1 cellular context compared by ENCODE assay signal in the genomic region with DNA sequence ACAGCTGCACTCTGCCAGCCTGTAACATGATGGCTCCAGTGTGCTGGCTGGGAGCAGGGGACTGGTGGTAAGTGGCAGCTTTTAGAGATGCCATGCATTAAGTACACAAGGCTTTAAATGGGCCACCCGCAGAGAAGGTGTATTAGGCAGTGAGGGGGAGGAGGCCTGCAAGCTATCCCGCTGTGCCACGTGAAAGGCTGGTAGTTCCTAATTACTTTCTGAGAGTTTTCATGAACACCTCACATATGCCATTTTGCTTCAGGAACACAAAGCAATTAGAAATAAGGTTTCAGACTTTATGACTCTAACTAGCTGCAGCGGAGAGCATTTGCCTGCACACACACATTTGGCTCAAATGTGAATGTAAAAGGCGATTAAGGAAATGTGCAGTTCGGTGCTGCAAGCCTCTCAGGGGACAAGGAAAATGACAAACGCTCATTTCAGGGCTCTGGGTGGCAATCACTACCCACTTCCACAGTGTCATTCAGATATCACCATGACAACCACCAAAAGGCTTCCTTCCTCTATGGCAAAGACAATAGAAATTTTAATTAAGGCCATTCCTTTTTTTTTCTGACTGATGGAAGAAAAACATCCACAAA.
TF ChIP-seq lines count a peak whose summit lies in the region.

No MANE protein-coding gene starts in this region.

TF ChIP-seq in HEK293, 187 proteins besides CTCF, POLR2A, EP300 and RAD21 (continued from another document):
- TF ChIP-seq, protein P1, sequence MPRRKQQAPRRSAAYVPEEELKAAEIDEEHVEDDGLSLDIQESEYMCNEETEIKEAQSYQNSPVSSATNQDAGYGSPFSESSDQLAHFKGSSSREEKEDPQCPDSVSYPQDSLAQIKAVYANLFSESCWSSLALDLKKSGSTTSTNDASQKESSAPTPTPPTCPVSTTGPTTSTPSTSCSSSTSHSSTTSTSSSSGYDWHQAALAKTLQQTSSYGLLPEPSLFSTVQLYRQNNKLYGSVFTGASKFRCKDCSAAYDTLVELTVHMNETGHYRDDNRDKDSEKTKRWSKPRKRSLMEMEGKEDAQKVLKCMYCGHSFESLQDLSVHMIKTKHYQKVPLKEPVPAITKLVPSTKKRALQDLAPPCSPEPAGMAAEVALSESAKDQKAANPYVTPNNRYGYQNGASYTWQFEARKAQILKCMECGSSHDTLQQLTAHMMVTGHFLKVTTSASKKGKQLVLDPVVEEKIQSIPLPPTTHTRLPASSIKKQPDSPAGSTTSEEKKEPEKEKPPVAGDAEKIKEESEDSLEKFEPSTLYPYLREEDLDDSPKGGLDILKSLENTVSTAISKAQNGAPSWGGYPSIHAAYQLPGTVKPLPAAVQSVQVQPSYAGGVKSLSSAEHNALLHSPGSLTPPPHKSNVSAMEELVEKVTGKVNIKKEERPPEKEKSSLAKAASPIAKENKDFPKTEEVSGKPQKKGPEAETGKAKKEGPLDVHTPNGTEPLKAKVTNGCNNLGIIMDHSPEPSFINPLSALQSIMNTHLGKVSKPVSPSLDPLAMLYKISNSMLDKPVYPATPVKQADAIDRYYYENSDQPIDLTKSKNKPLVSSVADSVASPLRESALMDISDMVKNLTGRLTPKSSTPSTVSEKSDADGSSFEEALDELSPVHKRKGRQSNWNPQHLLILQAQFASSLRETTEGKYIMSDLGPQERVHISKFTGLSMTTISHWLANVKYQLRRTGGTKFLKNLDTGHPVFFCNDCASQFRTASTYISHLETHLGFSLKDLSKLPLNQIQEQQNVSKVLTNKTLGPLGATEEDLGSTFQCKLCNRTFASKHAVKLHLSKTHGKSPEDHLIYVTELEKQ (tag by site-specific recombination; IDR thresholded peaks at IDR 0.05; ENCODE audit: borderline replicate concordance): peak; percentile 60; the same call in 1 of the 2 replicates
- TF ChIP-seq, protein P2, sequence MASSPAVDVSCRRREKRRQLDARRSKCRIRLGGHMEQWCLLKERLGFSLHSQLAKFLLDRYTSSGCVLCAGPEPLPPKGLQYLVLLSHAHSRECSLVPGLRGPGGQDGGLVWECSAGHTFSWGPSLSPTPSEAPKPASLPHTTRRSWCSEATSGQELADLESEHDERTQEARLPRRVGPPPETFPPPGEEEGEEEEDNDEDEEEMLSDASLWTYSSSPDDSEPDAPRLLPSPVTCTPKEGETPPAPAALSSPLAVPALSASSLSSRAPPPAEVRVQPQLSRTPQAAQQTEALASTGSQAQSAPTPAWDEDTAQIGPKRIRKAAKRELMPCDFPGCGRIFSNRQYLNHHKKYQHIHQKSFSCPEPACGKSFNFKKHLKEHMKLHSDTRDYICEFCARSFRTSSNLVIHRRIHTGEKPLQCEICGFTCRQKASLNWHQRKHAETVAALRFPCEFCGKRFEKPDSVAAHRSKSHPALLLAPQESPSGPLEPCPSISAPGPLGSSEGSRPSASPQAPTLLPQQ (tag by site-specific recombination; IDR thresholded peaks at IDR 0.05): 0 out of 2 replicates have a peak, but pooled peaks have one; percentile 41
- TF ChIP-seq ZNF600 (tag by site-specific recombination; IDR thresholded peaks at IDR 0.05) (peak; percentile 52; the same call in 1 of the 2 replicates), PRDM4 (tag by site-specific recombination; IDR thresholded peaks at IDR 0.05) (peak; percentile 77), ZFP41 (tag by site-specific recombination; IDR thresholded peaks at IDR 0.05; ENCODE audit: borderline replicate concordance) (no peak), BCL11B (tag by site-specific recombination; IDR thresholded peaks at IDR 0.05; ENCODE audit: low read depth) (0 out of 2 replicates have a peak, but pooled peaks have one; percentile 38), ZNF24 (tag by site-specific recombination; IDR thresholded peaks at IDR 0.05) (0 out of 2 replicates have a peak, but pooled peaks have one; percentile 43), OSR2 (tag by site-specific recombination; IDR thresholded peaks at IDR 0.05) (peak; percentile 91), MEIS1 (CRISPR knock-in tag; IDR thresholded peaks at IDR 0.05; ENCODE audit: borderline replicate concordance) (no peak), FEZF1 (tag by site-specific recombination; IDR thresholded peaks at IDR 0.05) (peak; percentile 91), ZNF580 (tag by site-specific recombination; IDR thresholded peaks at IDR 0.05) (peak; percentile 13; the same call in 1 of the 2 replicates), ZNF501 (tag by site-specific recombination; IDR thresholded peaks at IDR 0.05) (peak; percentile 45; the same call in 1 of the 2 replicates), SP7 (tag by site-specific recombination; IDR thresholded peaks at IDR 0.05) (peak; percentile 93), REST (tag by site-specific recombination; IDR thresholded peaks at IDR 0.05) (no peak), ZNF843 (tag by site-specific recombination; IDR thresholded peaks at IDR 0.05) (peak; percentile 73), ZNF561 (tag by site-specific recombination; IDR thresholded peaks at IDR 0.05; ENCODE audit: borderline replicate concordance) (peak; percentile 45; the same call in 1 of the 2 replicates), EGR2 (tag by site-specific recombination; IDR thresholded peaks at IDR 0.05; ENCODE audit: low read depth) (peak; percentile 27; the same call in 1 of the 2 replicates), IKZF3 (tag by site-specific recombination; IDR thresholded peaks at IDR 0.05) (peak; percentile 71), PRDM1 (tag by site-specific recombination; IDR thresholded peaks at IDR 0.05) (0 out of 2 replicates have a peak, but pooled peaks have one; percentile 15), WT1 (tag by site-specific recombination; IDR thresholded peaks at IDR 0.05) (peak; percentile 85), ZNF133 (tag by site-specific recombination; IDR thresholded peaks at IDR 0.05) (no peak), ZNF629 (tag by site-specific recombination; IDR thresholded peaks at IDR 0.05) (peak; percentile 26; the same call in 1 of the 2 replicates), ZNF18 (tag by site-specific recombination; IDR thresholded peaks at IDR 0.05) (no peak), ZBTB49 (tag by site-specific recombination; IDR thresholded peaks at IDR 0.05; ENCODE audit: low read depth) (no peak), ZNF473 (tag by site-specific recombination; IDR thresholded peaks at IDR 0.05) (no peak)
- TF ChIP-seq, protein P3, sequence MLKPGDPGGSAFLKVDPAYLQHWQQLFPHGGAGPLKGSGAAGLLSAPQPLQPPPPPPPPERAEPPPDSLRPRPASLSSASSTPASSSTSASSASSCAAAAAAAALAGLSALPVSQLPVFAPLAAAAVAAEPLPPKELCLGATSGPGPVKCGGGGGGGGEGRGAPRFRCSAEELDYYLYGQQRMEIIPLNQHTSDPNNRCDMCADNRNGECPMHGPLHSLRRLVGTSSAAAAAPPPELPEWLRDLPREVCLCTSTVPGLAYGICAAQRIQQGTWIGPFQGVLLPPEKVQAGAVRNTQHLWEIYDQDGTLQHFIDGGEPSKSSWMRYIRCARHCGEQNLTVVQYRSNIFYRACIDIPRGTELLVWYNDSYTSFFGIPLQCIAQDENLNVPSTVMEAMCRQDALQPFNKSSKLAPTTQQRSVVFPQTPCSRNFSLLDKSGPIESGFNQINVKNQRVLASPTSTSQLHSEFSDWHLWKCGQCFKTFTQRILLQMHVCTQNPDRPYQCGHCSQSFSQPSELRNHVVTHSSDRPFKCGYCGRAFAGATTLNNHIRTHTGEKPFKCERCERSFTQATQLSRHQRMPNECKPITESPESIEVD (tag by site-specific recombination; IDR thresholded peaks at IDR 0.05): peak; percentile 82
- TF ChIP-seq, protein P4, sequence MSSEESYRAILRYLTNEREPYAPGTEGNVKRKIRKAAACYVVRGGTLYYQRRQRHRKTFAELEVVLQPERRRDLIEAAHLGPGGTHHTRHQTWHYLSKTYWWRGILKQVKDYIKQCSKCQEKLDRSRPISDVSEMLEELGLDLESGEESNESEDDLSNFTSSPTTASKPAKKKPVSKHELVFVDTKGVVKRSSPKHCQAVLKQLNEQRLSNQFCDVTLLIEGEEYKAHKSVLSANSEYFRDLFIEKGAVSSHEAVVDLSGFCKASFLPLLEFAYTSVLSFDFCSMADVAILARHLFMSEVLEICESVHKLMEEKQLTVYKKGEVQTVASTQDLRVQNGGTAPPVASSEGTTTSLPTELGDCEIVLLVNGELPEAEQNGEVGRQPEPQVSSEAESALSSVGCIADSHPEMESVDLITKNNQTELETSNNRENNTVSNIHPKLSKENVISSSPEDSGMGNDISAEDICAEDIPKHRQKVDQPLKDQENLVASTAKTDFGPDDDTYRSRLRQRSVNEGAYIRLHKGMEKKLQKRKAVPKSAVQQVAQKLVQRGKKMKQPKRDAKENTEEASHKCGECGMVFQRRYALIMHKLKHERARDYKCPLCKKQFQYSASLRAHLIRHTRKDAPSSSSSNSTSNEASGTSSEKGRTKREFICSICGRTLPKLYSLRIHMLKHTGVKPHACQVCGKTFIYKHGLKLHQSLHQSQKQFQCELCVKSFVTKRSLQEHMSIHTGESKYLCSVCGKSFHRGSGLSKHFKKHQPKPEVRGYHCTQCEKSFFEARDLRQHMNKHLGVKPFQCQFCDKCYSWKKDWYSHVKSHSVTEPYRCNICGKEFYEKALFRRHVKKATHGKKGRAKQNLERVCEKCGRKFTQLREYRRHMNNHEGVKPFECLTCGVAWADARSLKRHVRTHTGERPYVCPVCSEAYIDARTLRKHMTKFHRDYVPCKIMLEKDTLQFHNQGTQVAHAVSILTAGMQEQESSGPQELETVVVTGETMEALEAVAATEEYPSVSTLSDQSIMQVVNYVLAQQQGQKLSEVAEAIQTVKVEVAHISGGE (tag by site-specific recombination; conservative IDR thresholded peaks at IDR 0.05; ENCODE audit: low read depth): peak; percentile 62
